Comparison of ENCODE assay signal across 1 cellular context in genomic region chr1:55061000-55061705, GRCh38.
TF ChIP-seq lines count a peak whose summit lies in the region.

No MANE protein-coding gene starts in this region.

TF ChIP-seq in SK-N-SH, 30 proteins besides CTCF, POLR2A, EP300 and RAD21:
- TF ChIP-seq RXRA (IDR thresholded peaks at IDR 0.05; ENCODE audit: borderline replicate concordance, low read depth) (no peak), MEF2A (IDR thresholded peaks at IDR 0.05; ENCODE audit: borderline replicate concordance, low read depth) (no peak), TAF1 (IDR thresholded peaks at IDR 0.05; ENCODE audit: borderline replicate concordance, low read depth, low read length) (no peak), GATA2 (CRISPR knock-in tag; IDR thresholded peaks at IDR 0.05) (no peak), YY1 (IDR thresholded peaks at IDR 0.05; ENCODE audit: low read depth) (no peak), CHD2 (IDR thresholded peaks at IDR 0.05; ENCODE audit: low read length, partially characterized antibody) (no peak), TCF12 (IDR thresholded peaks at IDR 0.05) (no peak), SIN3A (IDR thresholded peaks at IDR 0.05; ENCODE audit: borderline replicate concordance, low read depth, low read length) (no peak), FOXM1 (IDR thresholded peaks at IDR 0.05; ENCODE audit: low read depth) (no peak), EZH2phosphoT487 (IDR thresholded peaks at IDR 0.05; ENCODE audit: borderline replicate concordance, low read depth) (no peak), POLR2AphosphoS5 (IDR thresholded peaks at IDR 0.05; ENCODE audit: low read depth, low read length) (no peak), NRF1 (IDR thresholded peaks at IDR 0.05; ENCODE audit: low read depth, low read length) (no peak), TEAD4 (IDR thresholded peaks at IDR 0.05; ENCODE audit: borderline replicate concordance, insufficient read depth) (no peak), USF1 (IDR thresholded peaks at IDR 0.05; ENCODE audit: borderline replicate concordance, low read depth) (no peak), FOXJ3 (CRISPR knock-in tag; IDR thresholded peaks at IDR 0.05) (no peak), SMC3 (IDR thresholded peaks at IDR 0.05; ENCODE audit: low read depth, low read length) (no peak), NFIC (IDR thresholded peaks at IDR 0.05; ENCODE audit: borderline replicate concordance) (no peak), USF2 (IDR thresholded peaks at IDR 0.05; ENCODE audit: borderline replicate concordance, low read depth, low read length) (no peak), MXI1 (IDR thresholded peaks at IDR 0.05; ENCODE audit: low read depth, low read length) (no peak)
